Comparison of ENCODE assay signal across 11 cellular contexts in genomic region chrX:109830704-109831206, GRCh38.
DNase-seq lines count a peak whose midpoint lies in the region; ATAC-seq and TF ChIP-seq lines count a peak whose summit lies in the region.
"Had no signal": no experiment of that assay in that cellular context is flagged by ENCODE, and none has a peak within 500 bp of the region (broad histone marks: within the 10 kb centered on the region; RNA-seq: fewer than 3 reads in every experiment).

No MANE protein-coding gene starts in this region.

- H3K27me3 Mint-ChIP-seq in natural killer cell treated with Interleukin-12 subunit alpha and Interleukin-12 subunit beta and Interleukin-15 and Interleukin-18, amount 100 ng/mL, for 72 hours: peaks cover 6 to 21% of the 10 kb centered on the region in 2 donors
- H3K27me3 Mint-ChIP-seq: memory B cell had no signal

- peak; percentile 77 for ATAC-seq in GM21619 (IDR thresholded peaks at IDR 0.05; ENCODE audit: unreplicated experiment)
- ATAC-seq in natural killer cell treated with Interleukin-12 subunit alpha and Interleukin-12 subunit beta and Interleukin-15 and Interleukin-18, amount 100 ng/mL, for 72 hours: no peak

- no peaks in the 10 kb centered on the region for H3K36me3 Mint-ChIP-seq in natural killer cell treated with Interleukin-12 subunit alpha and Interleukin-12 subunit beta and Interleukin-15 and Interleukin-18, amount 100 ng/mL, for 72 hours
- H3K36me3 Mint-ChIP-seq: memory B cell had no signal

- DNase-seq in GM04503 (ENCODE audit: low read depth) (peak; percentile 34), HuH-7 (ENCODE audit: low spot score) (peak; percentile 26), hepatic stellate cell (ENCODE audit: low spot score) (peak; percentile 14), GM13976 (ENCODE audit: low spot score) (no peak), NCI-H748 treated with DMSO at 0.1 percent for 48 hours (lab: John Stamatoyannopoulos, UW) (no peak), NCI-H2196 treated with DMSO at 0.1 percent for 48 hours (lab: John Stamatoyannopoulos, UW; ENCODE audit: unreplicated experiment) (no peak)
- no peak for DNase-seq in natural killer cell treated with Interleukin-12 subunit alpha and Interleukin-12 subunit beta and Interleukin-15 and Interleukin-18, amount 100 ng/mL, for 72 hours (ENCODE audit: low spot score)
- DNase-seq: activated gamma-delta T cell, NCI-H2081 treated with DMSO at 0.1 percent for 48 hours had no signal

- H3K4me3 Mint-ChIP-seq in natural killer cell treated with Interleukin-12 subunit alpha and Interleukin-12 subunit beta and Interleukin-15 and Interleukin-18, amount 100 ng/mL, for 72 hours: no peak overlapping the region

- in situ Hi-C loops in GM13976 (cut with MboI; ENCODE audit: low sequenced_read_pairs, unreplicated experiment): no loop called here

- no peaks in the 10 kb centered on the region for H3K4me1 Mint-ChIP-seq in natural killer cell treated with Interleukin-12 subunit alpha and Interleukin-12 subunit beta and Interleukin-15 and Interleukin-18, amount 100 ng/mL, for 72 hours (ENCODE audit: low read depth in 2 of 2)

- no peak overlapping the region for H3K27ac Mint-ChIP-seq in natural killer cell treated with Interleukin-12 subunit alpha and Interleukin-12 subunit beta and Interleukin-15 and Interleukin-18, amount 100 ng/mL, for 72 hours
- H3K27ac Mint-ChIP-seq: memory B cell had no signal

- TF ChIP-seq CTCF in GM13976 (IDR thresholded peaks at IDR 0.05; ENCODE audit: borderline replicate concordance, control extremely low read depth, extremely low read depth, insufficient read depth, missing control alignments): no peak

- no peaks in the 10 kb centered on the region for H3K9me3 Mint-ChIP-seq in natural killer cell treated with Interleukin-12 subunit alpha and Interleukin-12 subunit beta and Interleukin-15 and Interleukin-18, amount 100 ng/mL, for 72 hours
- H3K9me3 Mint-ChIP-seq: memory B cell had no signal

Comparison
In these comparisons a context has a peak if more than half of its experiments do, and no peak if none do; other contexts are left out.
1. DNase-seq: peak in GM04503 (single experiment), HuH-7 (single experiment) and hepatic stellate cell (single experiment); none in GM13976 (single experiment), natural killer cell treated with Interleukin-12 subunit alpha and Interleukin-12 subunit beta and Interleukin-15 and Interleukin-18, amount 100 ng/mL, for 72 hours (single experiment), NCI-H748 treated with DMSO at 0.1 percent for 48 hours (single experiment) and NCI-H2196 treated with DMSO at 0.1 percent for 48 hours (single experiment).